ENCODE assay signal across 8 cellular contexts in the genomic region with DNA sequence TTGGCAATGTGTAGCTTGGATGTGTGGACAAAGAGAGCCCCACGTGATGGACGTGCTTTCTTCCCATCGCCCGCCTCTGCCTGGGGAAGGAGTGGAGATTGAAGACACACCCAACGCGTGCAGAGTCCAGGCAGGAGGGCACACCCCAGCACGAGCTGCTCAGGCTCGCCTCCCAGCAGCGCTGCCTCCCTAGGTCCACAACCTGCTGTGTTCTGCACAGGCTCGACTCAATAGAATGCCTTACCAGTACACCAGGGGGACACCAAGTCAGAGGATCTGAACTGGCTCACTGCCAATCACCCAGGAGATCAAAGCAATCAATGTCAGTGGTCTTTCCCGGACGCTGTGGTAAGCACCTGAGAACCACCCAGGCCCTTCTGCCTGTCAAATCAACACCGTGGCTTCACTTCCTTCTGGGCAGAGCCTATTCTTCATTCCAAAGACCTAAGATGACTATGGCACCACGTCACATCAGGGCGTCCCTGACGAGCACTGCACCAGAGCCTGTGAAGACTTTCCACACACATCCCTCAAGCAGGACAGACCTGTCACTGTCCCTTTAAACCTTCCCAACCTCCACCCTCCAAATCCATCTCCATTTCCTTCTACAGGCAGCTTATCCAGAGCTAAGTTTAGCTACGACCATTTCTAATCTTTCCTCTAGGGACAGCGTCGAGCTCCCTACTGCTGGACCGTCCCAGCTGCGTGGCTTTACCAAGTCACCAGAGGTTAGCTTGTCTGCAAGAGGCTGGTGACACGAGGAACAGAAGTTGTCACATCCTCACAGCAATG.
DNase-seq lines count a peak whose midpoint lies in the region; ATAC-seq, FAIRE-seq and TF ChIP-seq lines count a peak whose summit lies in the region.

No MANE protein-coding gene starts in this region.

- TF ChIP-seq CTCF in AG04450 (IDR thresholded peaks at IDR 0.05; ENCODE audit: low read depth, low read length): peak; percentile 56
- TF ChIP-seq CTCF in GM12874 (IDR thresholded peaks at IDR 0.05; ENCODE audit: insufficient read depth, low read depth, low read length): 0 out of 2 replicates have a peak, but pooled peaks have one; percentile 20
- TF ChIP-seq CTCF in bronchial epithelial cell (IDR thresholded peaks at IDR 0.05; ENCODE audit: insufficient read depth, low read length, severe bottlenecking): peak; percentile 42

- H3K4me3 ChIP-seq in AG04450 (ENCODE audit: low read depth, low read length): no peak overlapping the region
- no peak overlapping the region for H3K4me3 ChIP-seq in bronchial epithelial cell (ENCODE audit: low read depth, low read length)

- no peak for FAIRE-seq in bronchial epithelial cell (lab: Jason Lieb, UNC)

- H3K27ac ChIP-seq in AG04450 (ENCODE audit: low read depth, low read length): peak overlapping the region; percentile 59
- peak overlapping the region; percentile 40 for H3K27ac ChIP-seq in substantia nigra (ENCODE audit: low read depth, low read length, poor library complexity, severe bottlenecking)

- intact Hi-C loops in left colon (cut with DNase I, micrococcal nuclease): no loop called here
- intact Hi-C loops in posterior vena cava (cut with DNase I): loop anchor here in 1 of 2 donors (5.0 kb wide), 1 partner anchor 102 kb away; no protein-coding TSS in a partner anchor

- CTCF ChIA-PET in AG04450 (lab: Charles Lee): interaction anchor here (1.0 to 1.8 kb wide), 4 partner anchors 31 to 90 kb away, joined by 3 to 4 read pairs (median 4); no protein-coding TSS in a partner anchor

- no peaks in the 10 kb centered on the region for H3K27me3 ChIP-seq in AG04450 (ENCODE audit: control insufficient read depth, insufficient read depth, low read length)
- no peaks in the 10 kb centered on the region for H3K27me3 ChIP-seq in bronchial epithelial cell (ENCODE audit: control insufficient read depth, insufficient read depth, low read length)

- peaks cover 3% of the 10 kb centered on the region for H3K36me3 ChIP-seq in bronchial epithelial cell (ENCODE audit: control insufficient read depth, insufficient read depth, low read length)

- ATAC-seq in left colon: peak; percentile 91

- POLR2A ChIA-PET in AG04450 (lab: Yijun Ruan, JAX): interaction anchor here (1.8 kb wide), 1 partner anchor 61 kb away, joined by 8 read pairs; no protein-coding TSS in a partner anchor

- no peak for DNase-seq in AG04450 (ENCODE audit: low read depth, low spot score)
- peak; percentile 84 for DNase-seq in NCI-H510A treated with DMSO at 0.1 percent for 48 hours (lab: John Stamatoyannopoulos, UW)
- DNase-seq in bronchial epithelial cell (ENCODE audit: low read depth): peak; percentile 57
- DNase-seq in left colon: peak; percentile 87 to 94
- peak in 10 of 49 donors; percentile 21 to 61 (median 40) for DNase-seq in substantia nigra (lab: John Stamatoyannopoulos, UW)
- no peak for DNase-seq in posterior vena cava (ENCODE audit: low spot score)
- no peak for DNase-seq in NCI-H1048 (lab: John Stamatoyannopoulos, UW)

- no peaks in the 10 kb centered on the region; the same call in 1 of the 2 replicates for H3K9me3 ChIP-seq in AG04450 (ENCODE audit: control insufficient read depth, insufficient read depth, low read length)

Comparison
In these comparisons a context has a peak if more than half of its experiments do, and no peak if none do; other contexts are left out.
1. DNase-seq: peak in NCI-H510A treated with DMSO at 0.1 percent for 48 hours (single experiment), bronchial epithelial cell (single experiment) and left colon (2 of 2); none in AG04450 (single experiment), posterior vena cava (single experiment) and NCI-H1048 (single experiment).
2. Peak in every context shown above with its lines, with median percentiles within 50 percentile points of each other: CTCF ChIP-seq.